Comparison of ENCODE assay signal across 17 cellular contexts in the genomic region with DNA sequence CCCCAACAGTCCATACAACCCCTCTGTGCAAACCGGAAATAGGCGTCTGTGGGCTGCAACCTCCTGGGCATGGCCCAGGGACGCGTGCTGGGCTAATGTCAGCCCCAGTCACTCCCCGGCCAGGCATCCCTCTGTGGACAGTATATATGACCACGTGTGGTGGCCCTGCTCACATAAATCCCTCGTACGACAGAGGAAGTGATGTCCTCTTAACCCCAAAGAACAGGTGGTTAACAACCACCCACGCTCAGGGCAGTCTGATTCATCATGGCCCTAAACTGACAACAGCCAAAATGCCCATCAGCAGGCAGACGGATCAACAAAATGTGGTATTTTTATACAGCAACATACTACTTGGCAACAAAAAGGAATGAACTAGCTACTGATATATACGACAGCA. TPM values are rescaled to one million over a fixed set of nuclear protein-coding genes. Genes with fewer than 3 reads are reported as not detected.
DNase-seq lines count a peak whose midpoint lies in the region; ATAC-seq, FAIRE-seq and TF ChIP-seq lines count a peak whose summit lies in the region.
"Had no signal": no experiment of that assay in that cellular context is flagged by ENCODE, and none has a peak within 500 bp of the region (broad histone marks: within the 10 kb centered on the region; RNA-seq: fewer than 3 reads in every experiment).

No MANE protein-coding gene starts in this region.

- peaks cover 32% of the 10 kb centered on the region for H3K36me3 Mint-ChIP-seq in HFFc6 (ENCODE audit: low read depth)
- H3K36me3 Mint-ChIP-seq in activated naive CD8-positive, alpha-beta T cell treated with anti-CD3 and anti-CD28 coated beads, Interleukin-2, amount 50 U/mL, for 24 hours (ENCODE audit: low read depth) = peaks cover 43% of the 10 kb centered on the region
- peaks cover 3 to 34% (median 9%) of the 10 kb centered on the region in 5 donors for H3K36me3 Mint-ChIP-seq in naive thymus-derived CD4-positive, alpha-beta T cell

- CTCF ChIA-PET in naive thymus-derived CD4-positive, alpha-beta T cell (lab: Charles Lee) = interaction anchor here (1.1 kb wide), 1 partner anchor 21 kb away, joined by 3 read pairs; no protein-coding TSS in a partner anchor

- intact Hi-C loops in naive thymus-derived CD4-positive, alpha-beta T cell (cut with micrococcal nuclease) = loop anchor here (10.0 kb wide), 3 partner anchors 256 to 726 kb away; no protein-coding TSS in a partner anchor
- intact Hi-C loops in cardiac septum (cut with DNase I) = loop anchor here (5.0 kb wide), 1 partner anchor 418 kb away; no protein-coding TSS in a partner anchor

- no peak overlapping the region for H3K4me3 ChIP-seq in naive thymus-derived CD4-positive, alpha-beta T cell (ENCODE audit: low read length)
- H3K4me3 ChIP-seq: testis had no signal

- DNase-seq in Daoy (ENCODE audit: low read depth) (peak; percentile 38), HFFc6 (peak; percentile 24), GM19239 (ENCODE audit: insufficient read length, low spot score) (no peak), cardiac septum (ENCODE audit: low spot score) (no peak)
- no peak for DNase-seq in activated naive CD8-positive, alpha-beta T cell treated with anti-CD3 and anti-CD28 coated beads, Interleukin-2, amount 50 U/mL, for 24 hours
- DNase-seq in naive thymus-derived CD4-positive, alpha-beta T cell = no peak
- DNase-seq: activated CD8-positive, alpha-beta memory T cell treated with anti-CD3 and anti-CD28 coated beads for 24 hours; DMS 273 treated with DMSO at 0.1 percent for 48 hours; erythroblast; NCI-H2107; SIG-M5; stimulated activated CD4-positive, alpha-beta T cell treated with anti-CD3 and anti-CD28 coated beads, Interleukin-15, amount 100 ng/mL, for 24 hours; testis had no signal

- peaks cover 22 to 92% (median 23%) of the 10 kb centered on the region in 3 experiments for H3K36me3 ChIP-seq in naive thymus-derived CD4-positive, alpha-beta T cell (ENCODE audit: control insufficient read depth in 2 of 3, insufficient read depth in 3 of 3, low read length in 3 of 3)

- FAIRE-seq in GM19239 (lab: Jason Lieb, UNC) = no peak

- H3K27me3 ChIP-seq in naive thymus-derived CD4-positive, alpha-beta T cell (ENCODE audit: control insufficient read depth in 2 of 2, insufficient read depth in 2 of 2, low read length in 2 of 2) = no peaks in the 10 kb centered on the region
- H3K27me3 ChIP-seq: testis had no signal

- H3K27ac Mint-ChIP-seq in HFFc6 = peak overlapping the region; percentile 90
- peak overlapping the region; percentile 26 for H3K27ac Mint-ChIP-seq in activated naive CD8-positive, alpha-beta T cell treated with anti-CD3 and anti-CD28 coated beads, Interleukin-2, amount 50 U/mL, for 24 hours
- H3K27ac Mint-ChIP-seq in naive thymus-derived CD4-positive, alpha-beta T cell = peak overlapping the region in 5 of 9 donors; percentile 33 to 54 (median 43)
- H3K27ac Mint-ChIP-seq: mesothelial cell of epicardium had no signal

- no peaks in the 10 kb centered on the region for H3K9me3 Mint-ChIP-seq in HFFc6
- no peaks in the 10 kb centered on the region for H3K9me3 Mint-ChIP-seq in activated naive CD8-positive, alpha-beta T cell treated with anti-CD3 and anti-CD28 coated beads, Interleukin-2, amount 50 U/mL, for 24 hours
- H3K9me3 Mint-ChIP-seq in naive thymus-derived CD4-positive, alpha-beta T cell = no peaks in the 10 kb centered on the region
- H3K9me3 Mint-ChIP-seq: activated naive CD4-positive, alpha-beta T cell treated with anti-CD3 and anti-CD28 coated beads, Interleukin-2, amount 50 U/mL, for 24 hours; mesothelial cell of epicardium had no signal

- H3K27ac ChIP-seq in naive thymus-derived CD4-positive, alpha-beta T cell (ENCODE audit: low read depth, low read length) = no peak overlapping the region
- H3K27ac ChIP-seq: testis had no signal

- H3K27me3 Mint-ChIP-seq in HFFc6 (ENCODE audit: insufficient read depth) = no peaks in the 10 kb centered on the region; the same call in 1 of the 2 replicates
- no peaks in the 10 kb centered on the region for H3K27me3 Mint-ChIP-seq in activated naive CD8-positive, alpha-beta T cell treated with anti-CD3 and anti-CD28 coated beads, Interleukin-2, amount 50 U/mL, for 24 hours
- H3K27me3 Mint-ChIP-seq in naive thymus-derived CD4-positive, alpha-beta T cell = no peaks in the 10 kb centered on the region
- H3K27me3 Mint-ChIP-seq: activated naive CD4-positive, alpha-beta T cell treated with anti-CD3 and anti-CD28 coated beads, Interleukin-2, amount 50 U/mL, for 24 hours had no signal

- peak; percentile 61 for ATAC-seq in activated naive CD8-positive, alpha-beta T cell treated with anti-CD3 and anti-CD28 coated beads, Interleukin-2, amount 50 U/mL, for 24 hours
- ATAC-seq in naive thymus-derived CD4-positive, alpha-beta T cell = no peak
- ATAC-seq in HG02885 (IDR thresholded peaks at IDR 0.05; ENCODE audit: poor library complexity, unreplicated experiment) (no peak), HG02970 (IDR thresholded peaks at IDR 0.05; ENCODE audit: low FRiP score, unreplicated experiment) (no peak)

- no peaks in the 10 kb centered on the region for H3K9me3 ChIP-seq in naive thymus-derived CD4-positive, alpha-beta T cell (ENCODE audit: control insufficient read depth in 2 of 3, low read length in 3 of 3)
- H3K9me3 ChIP-seq: testis had no signal

- POLR2A ChIA-PET in naive thymus-derived CD4-positive, alpha-beta T cell (lab: Charles Lee) = no interaction called here

- H3K4me1 ChIP-seq in naive thymus-derived CD4-positive, alpha-beta T cell (ENCODE audit: control insufficient read depth in 2 of 2, insufficient read depth in 2 of 2, low read length in 2 of 2) = no peaks in the 10 kb centered on the region
- H3K4me1 ChIP-seq: testis had no signal

- 0 out of 2 replicates have a peak overlapping the region, but pooled peaks have one; percentile 10 for H3K4me3 Mint-ChIP-seq in HFFc6
- H3K4me3 Mint-ChIP-seq in activated naive CD8-positive, alpha-beta T cell treated with anti-CD3 and anti-CD28 coated beads, Interleukin-2, amount 50 U/mL, for 24 hours = no peak overlapping the region
- no peak overlapping the region for H3K4me3 Mint-ChIP-seq in naive thymus-derived CD4-positive, alpha-beta T cell
- H3K4me3 Mint-ChIP-seq: activated naive CD4-positive, alpha-beta T cell treated with anti-CD3 and anti-CD28 coated beads, Interleukin-2, amount 50 U/mL, for 24 hours; mesothelial cell of epicardium had no signal

- no peak for TF ChIP-seq CTCF in HFFc6 (IDR thresholded peaks at IDR 0.05)

- peaks cover 81% of the 10 kb centered on the region for H3K4me1 Mint-ChIP-seq in HFFc6 (ENCODE audit: low read depth)
- peaks cover 4% of the 10 kb centered on the region for H3K4me1 Mint-ChIP-seq in activated naive CD8-positive, alpha-beta T cell treated with anti-CD3 and anti-CD28 coated beads, Interleukin-2, amount 50 U/mL, for 24 hours
- H3K4me1 Mint-ChIP-seq in naive thymus-derived CD4-positive, alpha-beta T cell = no peaks in the 10 kb centered on the region
- H3K4me1 Mint-ChIP-seq: activated naive CD4-positive, alpha-beta T cell treated with anti-CD3 and anti-CD28 coated beads, Interleukin-2, amount 50 U/mL, for 24 hours; mesothelial cell of epicardium had no signal

RNA-seq across cellular contexts. Expression of gene ECE1, which starts 51.1 kb away (rescaled TPM):
- total RNA-seq in Daoy (2014; rRNA removed; shearing (Covaris generic)) = 59.8 and 69.8 TPM in 2 replicates
- 100 to 1,000 TPM; 116 to 134 (median 124) TPM for total RNA-seq in HFFc6 (2021; fragmentation: NEBNext Ultra II Directional; extraction: Animal tissue kit (Norgen Biotek cat#: 25700))
- 10 to 100 TPM; 63.3 to 97.4 (median 72.2) TPM for total RNA-seq in naive thymus-derived CD4-positive, alpha-beta T cell
- 10 to 100 TPM; 21.3 to 50.4 TPM for polyA plus RNA-seq in naive thymus-derived CD4-positive, alpha-beta T cell
- total RNA-seq in cardiac septum = 55.8 TPM

Comparison
In these comparisons a context has a peak if more than half of its experiments do, and no peak if none do; other contexts are left out.
1. DNase-seq: peak in Daoy (single experiment) and HFFc6 (single experiment); none in activated naive CD8-positive, alpha-beta T cell treated with anti-CD3 and anti-CD28 coated beads, Interleukin-2, amount 50 U/mL, for 24 hours (single experiment), naive thymus-derived CD4-positive, alpha-beta T cell (0 of 9), GM19239 (single experiment) and cardiac septum (single experiment).
2. H3K27ac Mint-ChIP-seq: peak in every context shown above with its lines; median percentile 90 in HFFc6; 43 in naive thymus-derived CD4-positive, alpha-beta T cell; 26 in activated naive CD8-positive, alpha-beta T cell treated with anti-CD3 and anti-CD28 coated beads, Interleukin-2, amount 50 U/mL, for 24 hours.